25 cellular contexts compared by ENCODE assay signal in the genomic region with DNA sequence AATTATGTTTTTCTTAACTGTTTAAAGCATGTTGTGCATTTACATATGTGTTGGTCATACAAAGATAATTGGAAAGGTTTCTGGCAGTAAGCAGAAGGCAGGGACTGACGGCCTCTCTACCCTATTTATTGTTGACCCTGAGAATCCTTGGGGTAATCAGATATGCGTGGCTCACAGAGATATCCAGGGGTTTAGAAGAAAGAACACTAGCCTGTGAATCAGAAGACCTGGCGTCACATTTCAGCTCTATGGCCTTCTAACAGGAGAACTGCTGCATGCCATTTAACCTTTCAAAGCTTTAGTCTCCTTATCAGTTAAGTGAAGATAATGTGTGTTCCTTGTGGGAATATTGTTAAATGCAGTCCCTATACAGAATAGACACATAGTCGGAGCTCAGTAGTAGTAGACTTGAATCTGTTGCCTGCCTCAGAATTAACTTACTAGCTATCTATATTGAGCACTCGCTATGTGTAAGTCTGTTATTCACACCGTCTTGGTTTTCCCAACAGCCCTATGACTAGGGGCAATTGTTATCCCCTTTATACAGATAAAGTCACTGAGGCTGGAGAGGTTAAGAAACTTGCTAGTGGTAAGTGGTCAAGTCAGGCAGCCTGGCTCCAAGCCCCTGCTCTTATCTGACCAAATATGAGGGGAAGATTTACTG.
DNase-seq lines count a peak whose midpoint lies in the region; ATAC-seq, FAIRE-seq and TF ChIP-seq lines count a peak whose summit lies in the region.
"Had no signal": no experiment of that assay in that cellular context is flagged by ENCODE, and none has a peak within 500 bp of the region (broad histone marks: within the 10 kb centered on the region; RNA-seq: fewer than 3 reads in every experiment).

No MANE protein-coding gene starts in this region.

- H4K8ac ChIP-seq in neuronal stem cell (ENCODE audit: low read depth, low read length) (no peak overlapping the region), H9 (replicated peaks; ENCODE audit: insufficient read length, low read depth, low read length) (no peak overlapping the region)

- H2BK120ac ChIP-seq in neuronal stem cell (ENCODE audit: low read depth, low read length) (no peak overlapping the region), H9 (ENCODE audit: low read depth, low read length, poor library complexity, severe bottlenecking) (no peak overlapping the region)

- no peak overlapping the region for H2AK5ac ChIP-seq in neuronal stem cell (ENCODE audit: low read depth, low read length)
- H2AK5ac ChIP-seq in H9 (ENCODE audit: insufficient read length, low read length), result no peak overlapping the region

- H2BK12ac ChIP-seq in neuronal stem cell (ENCODE audit: low read length), result no peak overlapping the region
- no peak overlapping the region for H2BK12ac ChIP-seq in H9 (ENCODE audit: insufficient read length, low read depth, low read length)

- H4K20me1 ChIP-seq in endothelial cell of umbilical vein (replicated peaks; ENCODE audit: control insufficient read depth, extremely low read depth, insufficient read depth, low read length), result no peaks in the 10 kb centered on the region
- no peaks in the 10 kb centered on the region for H4K20me1 ChIP-seq in H9 (ENCODE audit: control insufficient read depth, insufficient read depth, insufficient read length)

- no peak overlapping the region for H3K4me2 ChIP-seq in endothelial cell of umbilical vein (ENCODE audit: insufficient read depth, low read length)
- no peak overlapping the region for H3K4me2 ChIP-seq in neuronal stem cell (ENCODE audit: insufficient read depth, low read length, poor library complexity, severe bottlenecking)
- H3K4me2 ChIP-seq in H9 (ENCODE audit: insufficient read depth, insufficient read length, low read length), result no peak overlapping the region
- H3K4me2 ChIP-seq: KMS-11, PC-9 had no signal

- no peak for TF ChIP-seq POLR2A in endothelial cell of umbilical vein (IDR thresholded peaks at IDR 0.05; ENCODE audit: low read depth, low read length)

- no peaks in the 10 kb centered on the region; the same call in 1 of the 2 replicates for H3K27me3 Mint-ChIP-seq in H9 (ENCODE audit: low read depth)
- H3K27me3 Mint-ChIP-seq: activated B cell treated with CpG ODN at 0.5 μM for 24 hours; activated CD8-positive, alpha-beta T cell treated with anti-CD3 and anti-CD28 coated beads for 36 hours had no signal

- H3K9ac ChIP-seq in endothelial cell of umbilical vein (replicated peaks; ENCODE audit: extremely low read depth, insufficient read depth, low read length) (no peak overlapping the region), neuronal stem cell (ENCODE audit: low read depth, low read length, poor library complexity) (no peak overlapping the region), H9 (ENCODE audit: extremely low read depth, insufficient read length, low read length) (no peak overlapping the region)
- H3K9ac ChIP-seq: KMS-11 had no signal

- H3K27ac ChIP-seq in endothelial cell of umbilical vein (ENCODE audit: insufficient read depth, low read depth, low read length), result no peak overlapping the region
- H3K27ac ChIP-seq in neuronal stem cell (replicated peaks; ENCODE audit: low read length), result peak overlapping the region; percentile 47
- no peak overlapping the region for H3K27ac ChIP-seq in H9 (ENCODE audit: insufficient read length, low read depth, low read length)
- H3K27ac ChIP-seq: KMS-11, PC-9, sigmoid colon, SJSA1, stomach had no signal

- H3K14ac ChIP-seq in neuronal stem cell (ENCODE audit: low read length) (no peak overlapping the region), H9 (ENCODE audit: insufficient read depth, low read length) (no peak overlapping the region)

- H3K9me3 Mint-ChIP-seq in H9, result no peaks in the 10 kb centered on the region; a peak in 1 of 5 replicates
- H3K9me3 Mint-ChIP-seq: activated CD8-positive, alpha-beta T cell treated with anti-CD3 and anti-CD28 coated beads for 36 hours; activated naive CD4-positive, alpha-beta T cell treated with anti-CD3 and anti-CD28 coated beads, Interleukin-2, amount 50 U/mL, for 24 hours had no signal

- no peaks in the 10 kb centered on the region for H3K9me3 ChIP-seq in endothelial cell of umbilical vein (replicated peaks; ENCODE audit: control insufficient read depth, insufficient read depth, low read length)
- H3K9me3 ChIP-seq in neuronal stem cell (replicated peaks in 1 of 2; ENCODE audit: control insufficient read depth in 2 of 2, insufficient read depth in 1 of 2, low read depth in 1 of 2, low read length in 2 of 2), result no peaks in the 10 kb centered on the region
- H3K9me3 ChIP-seq in H9 (ENCODE audit: control insufficient read depth, low read depth, low read length), result no peaks in the 10 kb centered on the region
- H3K9me3 ChIP-seq: ovary, sigmoid colon, SJSA1, stomach had no signal

- CTCF ChIA-PET in endothelial cell of umbilical vein (lab: Charles Lee), result interaction anchor here (0.7 to 1.4 kb wide), 3 partner anchors 12 to 201 kb away, joined by 3 to 5 read pairs (median 3); no protein-coding TSS in a partner anchor

- no CpG with 5 or more reads among the region's 6 CpGs for WGBS in neuronal stem cell (ENCODE audit: extremely low coverage in 2 of 2, insufficient read length in 2 of 2, insufficient replicate concordance in 1 of 2), 2 donors
- WGBS in H9 (ENCODE audit: extremely low coverage, insufficient read length, low lambda C conversion rate), result no CpG with 5 or more reads among the region's 6 CpGs

- H3K36me3 Mint-ChIP-seq in H9 (ENCODE audit: insufficient read depth in 1 of 3, low read depth in 3 of 3), result no peaks in the 10 kb centered on the region
- H3K36me3 Mint-ChIP-seq: activated naive CD4-positive, alpha-beta T cell treated with anti-CD3 and anti-CD28 coated beads, Interleukin-2, amount 50 U/mL, for 24 hours; CD4-positive, alpha-beta memory T cell had no signal

- no peak overlapping the region for H3T11ph ChIP-seq in H9 (ENCODE audit: low read length)

- dilution Hi-C loops in endothelial cell of umbilical vein (cut with MboI; ENCODE audit: extremely low pct_ligation_motif_present, low sequenced_read_pairs), result no loop called here

- TF ChIP-seq CTCF in endothelial cell of umbilical vein (IDR thresholded peaks at IDR 0.05; ENCODE audit: extremely low read depth in 1 of 2, insufficient read depth in 1 of 2, low read depth in 1 of 2, low read length in 2 of 2) (no peak), H9 (conservative IDR thresholded peaks at IDR 0.05) (no peak)

- no peak overlapping the region for H2BK5ac ChIP-seq in neuronal stem cell (ENCODE audit: low read length)
- H2BK5ac ChIP-seq in H9 (ENCODE audit: insufficient read length, low read length), result no peak overlapping the region

- no peaks in the 10 kb centered on the region for H3K23me2 ChIP-seq in H9 (ENCODE audit: insufficient read length, low read depth, low read length, poor library complexity, severe bottlenecking)

- H3K23ac ChIP-seq in neuronal stem cell (ENCODE audit: low read depth, low read length, poor library complexity) (no peak overlapping the region), H9 (ENCODE audit: insufficient read length, low read depth, low read length) (no peak overlapping the region)

- ATAC-seq in GM21528 (IDR thresholded peaks at IDR 0.05; ENCODE audit: low FRiP score, unreplicated experiment), result no peak
- no peak for ATAC-seq in HG02759 (IDR thresholded peaks at IDR 0.05; ENCODE audit: unreplicated experiment)
- ATAC-seq: activated CD8-positive, alpha-beta T cell treated with anti-CD3 and anti-CD28 coated beads for 36 hours had no signal

- BruUV-seq in endothelial cell of umbilical vein (replicated peaks; lab: Mats Ljungman, UMichigan), result no TSS peak

- H3K18ac ChIP-seq in neuronal stem cell (ENCODE audit: low read length), result no peak overlapping the region
- no peak overlapping the region for H3K18ac ChIP-seq in H9 (ENCODE audit: insufficient read length, low read depth, low read length)

- intact Hi-C loops in endothelial cell of umbilical vein (cut with micrococcal nuclease), result no loop called here

- H3K4me1 ChIP-seq in endothelial cell of umbilical vein (ENCODE audit: control insufficient read depth, extremely low read depth, insufficient read depth, low read length) (peaks cover 11% of the 10 kb centered on the region), neuronal stem cell (ENCODE audit: control insufficient read depth in 2 of 2, insufficient read depth in 1 of 2, low read depth in 1 of 2, low read length in 2 of 2) (peaks cover 20 to 67% of the 10 kb centered on the region in 2 donors), H9 (ENCODE audit: insufficient read depth, low read length) (no peaks in the 10 kb centered on the region)
- H3K4me1 ChIP-seq: sigmoid colon had no signal

- H4K91ac ChIP-seq in neuronal stem cell (ENCODE audit: low read depth, low read length, poor library complexity) (no peak overlapping the region), H9 (ENCODE audit: insufficient read length, low read depth, low read length) (no peak overlapping the region)

- H2BK15ac ChIP-seq in neuronal stem cell (ENCODE audit: low read length) (no peak overlapping the region), H9 (ENCODE audit: low read depth, low read length) (no peak overlapping the region)

- H3K9me1 ChIP-seq in endothelial cell of umbilical vein (replicated peaks; ENCODE audit: control insufficient read depth, extremely low read depth, insufficient read depth, low read length), result no peaks in the 10 kb centered on the region

- H3K4me1 Mint-ChIP-seq in H9, result peaks cover 14 to 18% of the 10 kb centered on the region in 2 experiments
- H3K4me1 Mint-ChIP-seq: activated B cell treated with CpG ODN at 0.5 μM for 24 hours; activated naive CD4-positive, alpha-beta T cell treated with anti-CD3 and anti-CD28 coated beads, Interleukin-2, amount 50 U/mL, for 24 hours; CD4-positive, alpha-beta memory T cell had no signal

- H3K4me3 Mint-ChIP-seq in H9, result no peak overlapping the region
- H3K4me3 Mint-ChIP-seq: activated B cell treated with CpG ODN at 0.5 μM for 24 hours; activated CD8-positive, alpha-beta T cell treated with anti-CD3 and anti-CD28 coated beads for 36 hours; activated naive CD4-positive, alpha-beta T cell treated with anti-CD3 and anti-CD28 coated beads, Interleukin-2, amount 50 U/mL, for 24 hours; CD4-positive, alpha-beta memory T cell had no signal

- H2AFZ ChIP-seq in endothelial cell of umbilical vein (ENCODE audit: low read depth, low read length) (peak overlapping the region; percentile 52), neuronal stem cell (ENCODE audit: low read length) (no peak overlapping the region), H9 (ENCODE audit: low read length) (no peak overlapping the region)
- H2AFZ ChIP-seq: PC-9 had no signal

- no peak for FAIRE-seq in endothelial cell of umbilical vein (lab: Jason Lieb, UNC)

- H2BK20ac ChIP-seq in H9 (ENCODE audit: low read depth, low read length, poor library complexity, severe bottlenecking), result no peak overlapping the region

- H3K79me2 ChIP-seq in endothelial cell of umbilical vein (ENCODE audit: control insufficient read depth, insufficient read depth, low read length), result no peaks in the 10 kb centered on the region
- no peaks in the 10 kb centered on the region for H3K79me2 ChIP-seq in H9 (ENCODE audit: insufficient read depth, low read length)

- DNase-seq in DMS 273 treated with DMSO at 0.1 percent for 48 hours (lab: John Stamatoyannopoulos, UW) (peak; percentile 14), OCI-M1 (lab: John Stamatoyannopoulos, UW) (peak; percentile 55), endothelial cell of umbilical vein (ENCODE audit: low read depth, low spot score) (no peak), neuronal stem cell (ENCODE audit: low spot score) (no peak), H9 (no peak), activated T-cell treated with anti-CD3 and anti-CD28 coated beads for 4 hours (no peak)
- DNase-seq: activated B cell treated with CpG ODN at 0.5 μM for 24 hours; activated CD8-positive, alpha-beta T cell treated with anti-CD3 and anti-CD28 coated beads for 36 hours; activated T-cell treated with anti-CD3 and anti-CD28 coated beads, Interleukin-2, amount 50 U/mL, for 48 hours; CD4-positive, alpha-beta memory T cell; DMS79 treated with DMSO at 0.1 percent for 48 hours; effector memory CD4-positive, alpha-beta T cell; HCEC 1CT; NCI-H1048; NCI-H774; ovary; PC-9; sigmoid colon; stimulated activated CD4-positive, alpha-beta T cell treated with anti-CD3 and anti-CD28 coated beads, Interleukin-2, amount 100 ng/mL, for 24 hours; stomach had no signal

- H3K27me3 ChIP-seq in endothelial cell of umbilical vein (ENCODE audit: control insufficient read depth in 2 of 2, insufficient read depth in 2 of 2, low read length in 2 of 2) (no peaks in the 10 kb centered on the region), neuronal stem cell (ENCODE audit: control insufficient read depth in 3 of 3, insufficient read depth in 3 of 3, low read depth in 1 of 3, low read length in 3 of 3) (no peaks in the 10 kb centered on the region), H9 (ENCODE audit: insufficient read depth, low read length) (no peaks in the 10 kb centered on the region; the same call in 1 of the 2 replicates)
- H3K27me3 ChIP-seq: ovary, sigmoid colon, stomach had no signal

- no peak overlapping the region for H3K27ac Mint-ChIP-seq in H9
- H3K27ac Mint-ChIP-seq: activated B cell treated with CpG ODN at 0.5 μM for 24 hours; activated CD8-positive, alpha-beta T cell treated with anti-CD3 and anti-CD28 coated beads for 36 hours; activated naive CD4-positive, alpha-beta T cell treated with anti-CD3 and anti-CD28 coated beads, Interleukin-2, amount 50 U/mL, for 24 hours; CD4-positive, alpha-beta memory T cell had no signal

- POLR2A ChIA-PET in endothelial cell of umbilical vein (lab: Charles Lee), result no interaction called here

- H3K36me3 ChIP-seq in endothelial cell of umbilical vein (ENCODE audit: control insufficient read depth in 2 of 2, extremely low read depth in 1 of 2, insufficient read depth in 2 of 2, low read length in 2 of 2) (no peaks in the 10 kb centered on the region), neuronal stem cell (replicated peaks in 1 of 2; ENCODE audit: control insufficient read depth in 2 of 2, insufficient read depth in 2 of 2, low read length in 2 of 2) (no peaks in the 10 kb centered on the region)
- H3K36me3 ChIP-seq: ovary, sigmoid colon, SJSA1, stomach had no signal

- H3K4ac ChIP-seq in neuronal stem cell (ENCODE audit: low read length), result no peak overlapping the region
- no peak overlapping the region for H3K4ac ChIP-seq in H9 (ENCODE audit: low read depth, low read length)

- H3K79me1 ChIP-seq in neuronal stem cell (ENCODE audit: low read depth, low read length), result no peaks in the 10 kb centered on the region
- no peaks in the 10 kb centered on the region for H3K79me1 ChIP-seq in H9 (ENCODE audit: insufficient read depth, low read depth, low read length, poor library complexity, severe bottlenecking)

- H3K56ac ChIP-seq in H9 (ENCODE audit: insufficient read length, low read depth, low read length), result no peak overlapping the region

- H3K4me3 ChIP-seq in endothelial cell of umbilical vein (replicated peaks in 1 of 3; ENCODE audit: insufficient read depth in 1 of 3, low read depth in 1 of 3, low read length in 3 of 3) (no peak overlapping the region), neuronal stem cell (ENCODE audit: low read length in 2 of 2) (no peak overlapping the region)
- H3K4me3 ChIP-seq: ovary, PC-9, sigmoid colon, SJSA1, stomach had no signal

- no peak overlapping the region for H4K5ac ChIP-seq in H9 (ENCODE audit: insufficient read length, low read depth, low read length)

Comparison
In these comparisons a context has a peak if more than half of its experiments do, and no peak if none do; other contexts are left out.
1. DNase-seq: peak in DMS 273 treated with DMSO at 0.1 percent for 48 hours (single experiment) and OCI-M1 (single experiment); none in endothelial cell of umbilical vein (single experiment), neuronal stem cell (single experiment), H9 (single experiment) and activated T-cell treated with anti-CD3 and anti-CD28 coated beads for 4 hours (single experiment).